ENCODE assay signal across 2 cellular contexts in genomic region chr4:169933531-169933930, GRCh38.
TF ChIP-seq lines count a peak whose summit lies in the region.

No MANE protein-coding gene starts in this region.

TF ChIP-seq in HepG2, 621 proteins besides CTCF, POLR2A, EP300 and RAD21 (continued from another document):
- TF ChIP-seq ZBTB40 (IDR thresholded peaks at IDR 0.05) (no peak), ZBTB40 (CRISPR knock-in tag; IDR thresholded peaks at IDR 0.05) (no peak), ZNF362 (CRISPR knock-in tag; IDR thresholded peaks at IDR 0.05; ENCODE audit: borderline replicate concordance) (no peak), MAFK (conservative IDR thresholded peaks at IDR 0.05 in 1 of 2, IDR thresholded peaks at IDR 0.05 in 1 of 2; ENCODE audit: low read length in 2 of 2) (0 out of 4 replicates have a peak, but pooled peaks of 1 of the 2 experiments have one; percentile 5), ZNF574 (CRISPR knock-in tag; IDR thresholded peaks at IDR 0.05) (no peak), NFE2L2 (IDR thresholded peaks at IDR 0.05; ENCODE audit: low read length) (peak; percentile 26; the same call in 1 of the 2 replicates)

TF ChIP-seq in H1, 55 proteins besides CTCF, POLR2A, EP300 and RAD21 (continued from another document):
- TF ChIP-seq RXRA (IDR thresholded peaks at IDR 0.05; ENCODE audit: insufficient read depth, low read depth, low read length) (no peak), CEBPB (IDR thresholded peaks at IDR 0.05; ENCODE audit: low read depth, low read length) (no peak)
